ENCODE assay signal across 29 cellular contexts in the genomic region with DNA sequence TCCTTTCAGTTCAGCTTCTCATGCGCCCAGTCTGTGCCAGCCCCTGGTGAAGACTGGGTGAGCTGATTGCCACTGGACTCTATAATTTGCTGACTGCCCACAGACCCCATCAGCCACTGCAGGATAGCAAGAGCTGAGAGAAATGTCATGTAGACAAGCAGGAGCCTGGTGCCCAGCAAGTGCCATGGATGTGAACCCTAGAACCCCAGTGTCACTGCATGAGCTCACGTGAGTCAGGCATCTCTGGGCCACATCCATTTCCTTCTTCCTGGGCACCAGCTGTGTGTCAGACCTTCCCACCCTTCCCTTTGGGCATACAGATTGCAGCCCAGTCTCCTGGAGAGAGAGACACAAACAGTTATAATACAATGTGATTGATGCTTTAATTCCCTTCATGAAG.
"Had no signal": no experiment of that assay in that cellular context is flagged by ENCODE, and none has a peak within 500 bp of the region (broad histone marks: within the 10 kb centered on the region; RNA-seq: fewer than 3 reads in every experiment).

No MANE protein-coding gene starts in this region.

- H3K4me3 ChIP-seq: ovary, prostate gland, sigmoid colon, smooth muscle cell, stomach, tibial artery had no signal

- FAIRE-seq: astrocyte, frontal cortex, islet of Langerhans had no signal

- H3K27ac ChIP-seq: neutrophil, ovary, prostate gland, sigmoid colon, stomach, tibial artery had no signal

- H3K4me2 ChIP-seq: smooth muscle cell had no signal

- H3K9me3 Mint-ChIP-seq: activated B cell treated with CpG ODN at 0.5 μM for 24 hours; activated naive CD4-positive, alpha-beta T cell treated with anti-CD3 and anti-CD28 coated beads, Interleukin-2, amount 10 ng/mL, durations not matched to agents 7 days and 5 days; dendritic cell treated with granulocyte-macrophage colony-stimulating factor and Interleukin-4, amounts not matched to agents 40 ng/mL and 50 ng/mL, for 4 days; nephron; stimulated activated memory B cell treated with anti-CD40 and anti-IgM and Interleukin-4, amounts not matched to agents 10 μg/mL and 1 μg/mL and 100 μg/mL, for 72 hours; T-helper 2 cell treated with Interferon-gamma antibody and Interleukin-4, amounts not matched to agents 5 μg/mL and 100 μg/mL, for 36 hours had no signal

- H3K4me3 Mint-ChIP-seq: activated B cell treated with CpG ODN at 0.5 μM for 24 hours; activated CD4-positive, alpha-beta T cell treated with anti-CD3 and anti-CD28 coated beads for 36 hours; activated naive CD4-positive, alpha-beta T cell treated with anti-CD3 and anti-CD28 coated beads, Interleukin-2, amount 10 ng/mL, durations not matched to agents 7 days and 5 days; dendritic cell treated with granulocyte-macrophage colony-stimulating factor and Interleukin-4, amounts not matched to agents 40 ng/mL and 50 ng/mL, for 4 days; nephron; stimulated activated memory B cell treated with anti-CD40 and anti-IgM and Interleukin-4, amounts not matched to agents 10 μg/mL and 1 μg/mL and 100 μg/mL, for 72 hours; T-helper 2 cell treated with Interferon-gamma antibody and Interleukin-4, amounts not matched to agents 5 μg/mL and 100 μg/mL, for 36 hours had no signal

- H3K36me3 ChIP-seq: neutrophil, ovary, prostate gland, sigmoid colon, stomach, tibial artery had no signal

- H3K27me3 Mint-ChIP-seq: activated naive CD4-positive, alpha-beta T cell treated with anti-CD3 and anti-CD28 coated beads, Interleukin-2, amount 10 ng/mL, durations not matched to agents 7 days and 5 days had no signal

- DNase-seq: activated B cell treated with CpG ODN at 0.5 μM for 24 hours; activated CD4-positive, alpha-beta T cell treated with anti-CD3 and anti-CD28 coated beads for 36 hours; activated CD8-positive, alpha-beta memory T cell treated with anti-CD3 and anti-CD28 coated beads, Interleukin-2, amount 50 U/mL, for 4 hours; activated gamma-delta T cell; activated naive CD4-positive, alpha-beta T cell treated with anti-CD3 and anti-CD28 coated beads, Interleukin-2, amount 10 ng/mL, durations not matched to agents 7 days and 5 days; activated T-cell treated with anti-CD3 and anti-CD28 coated beads, Interleukin-2, amount 50 U/mL, for 1 hour; amniotic stem cell; caudate nucleus; effector CD8-positive, alpha-beta T cell; left ventricle myocardium superior; retina; stimulated activated CD4-positive, alpha-beta T cell treated with anti-CD3 and anti-CD28 coated beads, Interleukin-1b, Interleukin-23, amount 100 ng/mL, for 48 hours; stimulated activated CD4-positive, alpha-beta T cell treated with anti-CD3 and anti-CD28 coated beads, Interleukin-4, amount 100 ng/mL, for 4 hours; stimulated activated CD8-positive, alpha-beta memory T cell treated with anti-CD3 and anti-CD28 coated beads, Interleukin-4, amount 100 ng/mL, for 48 hours; stomach; T-helper 1 cell; tibial artery had no signal

- H3K9me3 ChIP-seq: neutrophil, ovary, prostate gland, sigmoid colon, stomach, tibial artery had no signal

- H3K27ac Mint-ChIP-seq: activated B cell treated with CpG ODN at 0.5 μM for 24 hours; activated CD4-positive, alpha-beta T cell treated with anti-CD3 and anti-CD28 coated beads for 36 hours; activated naive CD4-positive, alpha-beta T cell treated with anti-CD3 and anti-CD28 coated beads, Interleukin-2, amount 10 ng/mL, durations not matched to agents 7 days and 5 days; dendritic cell treated with granulocyte-macrophage colony-stimulating factor and Interleukin-4, amounts not matched to agents 40 ng/mL and 50 ng/mL, for 4 days; nephron; stimulated activated memory B cell treated with anti-CD40 and anti-IgM and Interleukin-4, amounts not matched to agents 10 μg/mL and 1 μg/mL and 100 μg/mL, for 72 hours; T-helper 2 cell treated with Interferon-gamma antibody and Interleukin-4, amounts not matched to agents 5 μg/mL and 100 μg/mL, for 36 hours had no signal

- H3K36me3 Mint-ChIP-seq: activated naive CD4-positive, alpha-beta T cell treated with anti-CD3 and anti-CD28 coated beads, Interleukin-2, amount 10 ng/mL, durations not matched to agents 7 days and 5 days; stimulated activated memory B cell treated with anti-CD40 and anti-IgM and Interleukin-4, amounts not matched to agents 10 μg/mL and 1 μg/mL and 100 μg/mL, for 72 hours had no signal

- H3K4me1 Mint-ChIP-seq: activated B cell treated with CpG ODN at 0.5 μM for 24 hours; activated CD4-positive, alpha-beta T cell treated with anti-CD3 and anti-CD28 coated beads for 36 hours; activated naive CD4-positive, alpha-beta T cell treated with anti-CD3 and anti-CD28 coated beads, Interleukin-2, amount 10 ng/mL, durations not matched to agents 7 days and 5 days; stimulated activated memory B cell treated with anti-CD40 and anti-IgM and Interleukin-4, amounts not matched to agents 10 μg/mL and 1 μg/mL and 100 μg/mL, for 72 hours had no signal

- H3K27me3 ChIP-seq: neutrophil, ovary, tibial artery had no signal

- H3K4me1 ChIP-seq: prostate gland, sigmoid colon, tibial artery had no signal

- ATAC-seq: activated CD4-positive, alpha-beta T cell treated with anti-CD3 and anti-CD28 coated beads for 36 hours; stimulated activated memory B cell treated with anti-CD40 and anti-IgM and Interleukin-4, amounts not matched to agents 10 μg/mL and 1 μg/mL and 100 μg/mL, for 72 hours had no signal
